ENCODE assay signal across 1 cellular context in genomic region chr20:2840138-2840966, GRCh38.
TF ChIP-seq lines count a peak whose summit lies in the region.

Gene PCED1A (minus strand): TSS chr20:2840655. CDS start chr20:2839912, 743 bp downstream.
Gene VPS16 (plus strand): TSS chr20:2840745. CDS start chr20:2840775, 30 bp downstream.

TF ChIP-seq in GM12878, 131 proteins besides CTCF, POLR2A, EP300 and RAD21 (continued from another document and continues in another):
- no peak for TF ChIP-seq ZNF592 (IDR thresholded peaks at IDR 0.05)
- TF ChIP-seq RELB (IDR thresholded peaks at IDR 0.05; ENCODE audit: low read depth): no peak
- no peak for TF ChIP-seq ASH2L (IDR thresholded peaks at IDR 0.05; ENCODE audit: borderline replicate concordance, low read depth)
- no peak for TF ChIP-seq IKZF2 (IDR thresholded peaks at IDR 0.05)
- peak; percentile 90 for TF ChIP-seq ZBTB40 (IDR thresholded peaks at IDR 0.05; ENCODE audit: borderline replicate concordance)
- no peak for TF ChIP-seq STAT1 (conservative IDR thresholded peaks at IDR 0.05)
- TF ChIP-seq BMI1 (IDR thresholded peaks at IDR 0.05; ENCODE audit: borderline replicate concordance): no peak
- peak; percentile 89 for TF ChIP-seq MAX (IDR thresholded peaks at IDR 0.05; ENCODE audit: low read depth, low read length)
- no peak for TF ChIP-seq NR2C2 (IDR thresholded peaks at IDR 0.05; ENCODE audit: borderline replicate concordance, control insufficient read depth, insufficient read length, low read depth)
- TF ChIP-seq IRF3 (IDR thresholded peaks at IDR 0.05): no peak
- TF ChIP-seq TCF7 (IDR thresholded peaks at IDR 0.05; ENCODE audit: borderline replicate concordance): no peak
- TF ChIP-seq FOS (IDR thresholded peaks at IDR 0.05; ENCODE audit: borderline replicate concordance, extremely low read depth, insufficient read length): no peak
- no peak for TF ChIP-seq EED (IDR thresholded peaks at IDR 0.05; ENCODE audit: low read depth)
- TF ChIP-seq ESRRA (IDR thresholded peaks at IDR 0.05; ENCODE audit: low read length): no peak
- no peak for TF ChIP-seq BCL3 (IDR thresholded peaks at IDR 0.05; ENCODE audit: borderline replicate concordance, insufficient read depth, low read depth, low read length, poor library complexity, severe bottlenecking)
- peak; percentile 99 for TF ChIP-seq IKZF1 (conservative IDR thresholded peaks at IDR 0.05)
- TF ChIP-seq TBL1XR1 (IDR thresholded peaks at IDR 0.05; ENCODE audit: low read depth, low read length): no peak
- no peak for TF ChIP-seq IRF4 (IDR thresholded peaks at IDR 0.05; ENCODE audit: low read depth, low read length)
- TF ChIP-seq ZNF687 (IDR thresholded peaks at IDR 0.05): peak; percentile 73; the same call in 1 of the 2 replicates
- TF ChIP-seq KDM1A (IDR thresholded peaks at IDR 0.05; ENCODE audit: borderline replicate concordance): no peak
- TF ChIP-seq RUNX3 (IDR thresholded peaks at IDR 0.05; ENCODE audit: low read length): peak; percentile 41
- TF ChIP-seq RELA (IDR thresholded peaks at IDR 0.05; ENCODE audit: borderline replicate concordance, partially characterized antibody): peak; percentile 35
- TF ChIP-seq KLF5 (IDR thresholded peaks at IDR 0.05; ENCODE audit: partially characterized antibody): peak; percentile 88
- peak; percentile 76 for TF ChIP-seq E4F1 (IDR thresholded peaks at IDR 0.05; ENCODE audit: borderline replicate concordance, partially characterized antibody)
- TF ChIP-seq SRF (IDR thresholded peaks at IDR 0.05; ENCODE audit: low read depth in 2 of 2, low read length in 2 of 2): no peak
- TF ChIP-seq EZH2 (IDR thresholded peaks at IDR 0.05; ENCODE audit: borderline replicate concordance, control insufficient read depth, low read depth, low read length): no peak
- TF ChIP-seq NFYA (IDR thresholded peaks at IDR 0.05; ENCODE audit: borderline replicate concordance, low read depth, low read length): no peak
- peak; percentile 91 for TF ChIP-seq HCFC1 (IDR thresholded peaks at IDR 0.05; ENCODE audit: low read length)
- TF ChIP-seq ZBTB4 (CRISPR knock-in tag; IDR thresholded peaks at IDR 0.05): no peak
- no peak for TF ChIP-seq SUPT20H (IDR thresholded peaks at IDR 0.05; ENCODE audit: borderline replicate concordance, control insufficient read depth, low read depth, low read length)
- TF ChIP-seq ZNF24 (IDR thresholded peaks at IDR 0.05): no peak
- peak; percentile 81 for TF ChIP-seq POLR2AphosphoS5 (IDR thresholded peaks at IDR 0.05; ENCODE audit: low read length)
- no peak; the same call in 1 of the 2 replicates for TF ChIP-seq NR2F1 (conservative IDR thresholded peaks at IDR 0.05)
- TF ChIP-seq TAF1 (IDR thresholded peaks at IDR 0.05; ENCODE audit: borderline replicate concordance, low read depth, low read length): peak; percentile 72; the same call in 1 of the 2 replicates
